Comparison of ENCODE assay signal across 17 cellular contexts in the genomic region with DNA sequence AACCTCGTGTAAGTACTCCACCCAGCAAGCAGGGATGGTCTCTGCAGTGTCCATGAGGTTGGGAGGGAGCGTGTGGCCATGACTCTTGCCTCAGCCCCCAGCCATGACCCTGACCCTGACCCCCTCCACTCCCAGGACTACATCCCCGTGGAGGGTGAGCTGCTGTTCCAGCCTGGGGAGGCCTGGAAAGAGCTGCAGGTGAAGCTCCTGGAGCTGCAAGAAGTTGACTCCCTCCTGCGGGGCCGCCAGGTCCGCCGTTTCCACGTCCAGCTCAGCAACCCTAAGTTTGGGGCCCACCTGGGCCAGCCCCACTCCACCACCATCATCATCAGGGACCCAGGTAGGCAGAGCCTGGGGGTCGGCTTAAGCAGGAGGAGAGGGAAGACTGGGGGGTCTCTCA. TPM values are rescaled to one million over a fixed set of nuclear protein-coding genes. Genes with fewer than 3 reads are reported as not detected.
DNase-seq lines count a peak whose midpoint lies in the region; ATAC-seq and TF ChIP-seq lines count a peak whose summit lies in the region.
"Had no signal": no experiment of that assay in that cellular context is flagged by ENCODE, and none has a peak within 500 bp of the region (broad histone marks: within the 10 kb centered on the region; RNA-seq: fewer than 3 reads in every experiment).

No MANE protein-coding gene starts in this region.

- no peak overlapping the region for H3K4me2 ChIP-seq in osteoblast (ENCODE audit: insufficient read depth, low read length)
- H3K4me2 ChIP-seq: GM23338 had no signal

- CTCF ChIA-PET in RWPE1 (lab: Yijun Ruan, JAX) = interaction anchor here (0.6 to 2.7 kb wide), 8 partner anchors 11 to 115 kb away, joined by 3 to 21 read pairs (median 8); partner anchors contain the start of gene SMIM5

- 68 to 82% methylated on average over 3 to 6 of the region's 9 CpGs for WGBS in esophagus squamous epithelium, 2 donors

- H3K4me1 ChIP-seq in esophagus squamous epithelium (peaks cover 0 to 36% (median 3%) of the 10 kb centered on the region in 3 donors), osteoblast (ENCODE audit: insufficient read depth, low read length) (peaks cover 10% of the 10 kb centered on the region)
- H3K4me1 ChIP-seq: BE2C had no signal

- H3K9me3 ChIP-seq in esophagus squamous epithelium (no peaks in the 10 kb centered on the region), osteoblast (ENCODE audit: low read depth, low read length) (no peaks in the 10 kb centered on the region)
- H3K9me3 ChIP-seq: BE2C had no signal

- no peaks in the 10 kb centered on the region for H3K79me2 ChIP-seq in osteoblast (ENCODE audit: insufficient read depth, low read length)

- no peak for TF ChIP-seq POLR2A in esophagus squamous epithelium (IDR thresholded peaks at IDR 0.05)

- H3K36me3 ChIP-seq in esophagus squamous epithelium (peaks cover 0 to 94% (median 31%) of the 10 kb centered on the region in 3 donors), osteoblast (ENCODE audit: insufficient read depth, low read length) (no peaks in the 10 kb centered on the region)
- H3K36me3 ChIP-seq: BE2C had no signal

- intact Hi-C loops in esophagus squamous epithelium (cut with DNase I) = no loop called here

- H3K27ac ChIP-seq in RWPE1 = peak overlapping the region; percentile 98
- H3K27ac ChIP-seq in esophagus squamous epithelium = peak overlapping the region in 3 of 4 donors; percentile 17 to 54 (median 26)
- no peak overlapping the region for H3K27ac ChIP-seq in osteoblast (ENCODE audit: low read depth, low read length)

- no peak for ATAC-seq in HG03175 (IDR thresholded peaks at IDR 0.05; ENCODE audit: unreplicated experiment)

- no peak for TF ChIP-seq CTCF in RWPE1 (conservative IDR thresholded peaks at IDR 0.05; ENCODE audit: low read depth)
- TF ChIP-seq CTCF in esophagus squamous epithelium (IDR thresholded peaks at IDR 0.05) = no peak
- no peak for TF ChIP-seq CTCF in osteoblast (IDR thresholded peaks at IDR 0.05; ENCODE audit: extremely low read depth, low read depth, low read length)

- DNase-seq in RWPE1 (ENCODE audit: low spot score) (no peak), esophagus squamous epithelium (lab: John Stamatoyannopoulos, UW) (no peak), osteoblast (ENCODE audit: insufficient read length, low spot score, missing footprints) (peak; percentile 21), SHP77 (lab: John Stamatoyannopoulos, UW) (no peak), activated gamma-delta T cell (lab: John Stamatoyannopoulos, UW) (no peak)
- DNase-seq: ACHN; BE2C; C1 segment of cervical spinal cord; CD4-positive, CD25-positive, alpha-beta regulatory T cell; CD8-positive, alpha-beta memory T cell; COR-L47; DMS 273 treated with DMSO at 0.1 percent for 48 hours; DMS53; DND-41; HFFc6 had no signal

- POLR2A ChIA-PET in RWPE1 (lab: Yijun Ruan, JAX; ENCODE audit: low non-redundant PET) = interaction anchor here (0.6 to 0.7 kb wide), 2 partner anchors 21 to 50 kb away, joined by 3 read pairs; no protein-coding TSS in a partner anchor

- H3K27me3 ChIP-seq in esophagus squamous epithelium = no peaks in the 10 kb centered on the region
- no peaks in the 10 kb centered on the region for H3K27me3 ChIP-seq in osteoblast (ENCODE audit: insufficient read depth, low read length)
- H3K27me3 ChIP-seq: BE2C had no signal

- no peaks in the 10 kb centered on the region for H4K20me1 ChIP-seq in osteoblast (ENCODE audit: insufficient read depth, low read length)

- H2AFZ ChIP-seq in osteoblast (ENCODE audit: low read length) = no peak overlapping the region
- H2AFZ ChIP-seq: GM23338 had no signal

- H3K4me3 ChIP-seq in esophagus squamous epithelium (no peak overlapping the region), osteoblast (ENCODE audit: insufficient read depth, low read length) (no peak overlapping the region)
- H3K4me3 ChIP-seq: GM23338 had no signal

RNA-seq across cellular contexts. Expression of gene GALK1, which starts 16.3 kb away (rescaled TPM):
- total RNA-seq in esophagus squamous epithelium (10 to 100 TPM; 16.4 to 30.9 (median 20.2) TPM), osteoblast (25.3 and 27.7 TPM in 2 replicates)

RNA-seq across cellular contexts. Expression of gene ITGB4, which starts 27.4 kb away (rescaled TPM):
- total RNA-seq in esophagus squamous epithelium (100 to 1,000 TPM in 1 of 4 donors, 10 to 100 TPM in 3; 60.6 to 115 (median 82.3) TPM), osteoblast (0.29 and 0.36 TPM in 2 replicates)
- total RNA-seq: CD4-positive, CD25-positive, alpha-beta regulatory T cell had no signal

RNA-seq across cellular contexts. Expression of gene UNK, which starts 35.9 kb away (rescaled TPM):
- 10 to 100 TPM; 14.8 to 27.3 (median 20.4) TPM for total RNA-seq in esophagus squamous epithelium
- 18.5 and 23.6 TPM in 2 replicates for total RNA-seq in osteoblast

Comparison
In these comparisons a context has a peak if more than half of its experiments do, and no peak if none do; other contexts are left out.
1. RNA of gene ITGB4, which starts 27.4 kb away (total RNA-seq): 60.6 to 115 TPM in esophagus squamous epithelium; 0.29 to 0.36 TPM in osteoblast; every median in the first group is over 10 times any median in the second.